In genomic region chr7:142407939-142408573, GRCh38 we compare ENCODE assay signal across 18 cellular contexts.
DNase-seq lines count a peak whose midpoint lies in the region; ATAC-seq and TF ChIP-seq lines count a peak whose summit lies in the region.
"Had no signal": no experiment of that assay in that cellular context is flagged by ENCODE, and none has a peak within 500 bp of the region (broad histone marks: within the 10 kb centered on the region; RNA-seq: fewer than 3 reads in every experiment).

No MANE protein-coding gene starts in this region.

- H3K4me1 ChIP-seq in upper lobe of right lung: no peaks in the 10 kb centered on the region

- no peaks in the 10 kb centered on the region for H3K36me3 ChIP-seq in upper lobe of right lung

- peak overlapping the region; percentile 26 for H3K4me3 ChIP-seq in upper lobe of right lung

- intact Hi-C loops in Right ventricle myocardium inferior (cut with DNase I): no loop called here
- intact Hi-C loops in cardiac septum (cut with DNase I): no loop called here
- intact Hi-C loops in upper lobe of right lung (cut with DNase I): no loop called here

- DNase-seq in Right ventricle myocardium inferior (ENCODE audit: missing footprints) (no peak), cardiac septum (ENCODE audit: low spot score) (no peak), amniotic epithelial cell (ENCODE audit: low read depth) (peak; percentile 12), hepatic stellate cell (ENCODE audit: low spot score) (peak; percentile 49), upper lobe of right lung (no peak), A172 (ENCODE audit: low spot score) (no peak), NCI-H2107 (lab: John Stamatoyannopoulos, UW) (no peak)
- DNase-seq: 8988T; activated CD4-positive, alpha-beta T cell treated with anti-CD3 and anti-CD28 coated beads for 1 hour; CD4-positive, alpha-beta T cell; DMS79; KBM-7; NCI-H2227 treated with DMSO at 0.1 percent for 48 hours; NK-92 treated with Interleukin-12 subunit alpha and Interleukin-12 subunit beta, amount 100 ng/mL, for 24 hours; nucleus accumbens; SIG-M5 had no signal

- no peaks in the 10 kb centered on the region for H3K9me3 ChIP-seq in upper lobe of right lung

- H3K27ac ChIP-seq in upper lobe of right lung: no peak overlapping the region
- H3K27ac ChIP-seq: epithelial cell of prostate had no signal

- no peaks in the 10 kb centered on the region for H3K27me3 ChIP-seq in upper lobe of right lung

- TF ChIP-seq CTCF in upper lobe of right lung (IDR thresholded peaks at IDR 0.05): no peak

- ATAC-seq in Right ventricle myocardium inferior (peak; percentile 64), upper lobe of right lung (no peak), HG02885 (IDR thresholded peaks at IDR 0.05; ENCODE audit: poor library complexity, unreplicated experiment) (no peak)

Comparison
In these comparisons a context has a peak if more than half of its experiments do, and no peak if none do; other contexts are left out.
1. DNase-seq: peak in amniotic epithelial cell (single experiment) and hepatic stellate cell (single experiment); none in Right ventricle myocardium inferior (single experiment), cardiac septum (single experiment), upper lobe of right lung (single experiment), A172 (single experiment) and NCI-H2107 (single experiment).